In genomic region chr5:139385061-139385889, GRCh38 we compare ENCODE assay signal across 9 cellular contexts. TPM values are rescaled to one million over a fixed set of nuclear protein-coding genes. Genes with fewer than 3 reads are reported as not detected.
DNase-seq lines count a peak whose midpoint lies in the region; ATAC-seq, FAIRE-seq and TF ChIP-seq lines count a peak whose summit lies in the region.
"Had no signal": no experiment of that assay in that cellular context is flagged by ENCODE, and none has a peak within 500 bp of the region (broad histone marks: within the 10 kb centered on the region; RNA-seq: fewer than 3 reads in every experiment).

No MANE protein-coding gene starts in this region.

- no peak overlapping the region for H3K27ac Mint-ChIP-seq in H9

- H2AK5ac ChIP-seq in H9 (ENCODE audit: insufficient read length, low read length): no peak overlapping the region

- H3K14ac ChIP-seq in H9 (ENCODE audit: insufficient read depth, low read length): no peak overlapping the region

- no peak overlapping the region for H2BK120ac ChIP-seq in H9 (ENCODE audit: low read depth, low read length, poor library complexity, severe bottlenecking)

- no peaks in the 10 kb centered on the region for H4K20me1 ChIP-seq in H9 (ENCODE audit: control insufficient read depth, insufficient read depth, insufficient read length)

- H3K79me1 ChIP-seq in H9 (ENCODE audit: insufficient read depth, low read depth, low read length, poor library complexity, severe bottlenecking): no peaks in the 10 kb centered on the region

- H3K36me3 Mint-ChIP-seq in H9 (ENCODE audit: insufficient read depth in 1 of 3, low read depth in 3 of 3): no peaks in the 10 kb centered on the region

- ATAC-seq in left lung (peak; percentile 7), GM18858 (IDR thresholded peaks at IDR 0.05; ENCODE audit: unreplicated experiment) (no peak)

- no peaks in the 10 kb centered on the region for H3K9me3 Mint-ChIP-seq in H9

- no peaks in the 10 kb centered on the region for H3K36me3 ChIP-seq in left lung

- H3K27ac ChIP-seq in H9 (ENCODE audit: insufficient read length, low read depth, low read length) (no peak overlapping the region), left lung (peak overlapping the region; percentile 22 to 67)

- H2BK15ac ChIP-seq in H9 (ENCODE audit: low read depth, low read length): no peak overlapping the region

- no peak overlapping the region for H3K4me2 ChIP-seq in H9 (ENCODE audit: insufficient read depth, insufficient read length, low read length)

- H3K27me3 ChIP-seq in H9 (ENCODE audit: insufficient read depth, low read length): no peaks in the 10 kb centered on the region
- no peaks in the 10 kb centered on the region for H3K27me3 ChIP-seq in left lung

- no peak overlapping the region for H2BK5ac ChIP-seq in H9 (ENCODE audit: insufficient read length, low read length)

- H3K9me3 ChIP-seq in H9 (ENCODE audit: control insufficient read depth, low read depth, low read length): no peaks in the 10 kb centered on the region
- no peaks in the 10 kb centered on the region for H3K9me3 ChIP-seq in left lung

- no peak overlapping the region for H4K91ac ChIP-seq in H9 (ENCODE audit: insufficient read length, low read depth, low read length)

- H3K9ac ChIP-seq in H9 (ENCODE audit: extremely low read depth, insufficient read length, low read length): no peak overlapping the region

- no peak overlapping the region for H2BK12ac ChIP-seq in H9 (ENCODE audit: insufficient read length, low read depth, low read length)

- WGBS in H9 (ENCODE audit: extremely low coverage, insufficient read length, low lambda C conversion rate): no CpG with 5 or more reads among the region's 7 CpGs

- no peak overlapping the region for H3K4ac ChIP-seq in H9 (ENCODE audit: low read depth, low read length)

- H3K4me1 ChIP-seq in H9 (ENCODE audit: insufficient read depth, low read length) (peaks cover 3% of the 10 kb centered on the region; the same call in 1 of the 2 replicates), left lung (peaks cover 0 to 35% of the 10 kb centered on the region in 2 donors)

- TF ChIP-seq CTCF in H9 (conservative IDR thresholded peaks at IDR 0.05) (0 out of 3 replicates have a peak, but pooled peaks have one; percentile 18), WI38 (IDR thresholded peaks at IDR 0.05; ENCODE audit: low read depth, low read length) (no peak), left lung (IDR thresholded peaks at IDR 0.05) (no peak), D721Med (IDR thresholded peaks at IDR 0.05; ENCODE audit: insufficient read depth, missing control alignments) (no peak)

- H3K4me1 Mint-ChIP-seq in H9: peaks cover 17 to 39% of the 10 kb centered on the region in 2 experiments

- DNase-seq in AG20443 (ENCODE audit: low spot score) (peak; percentile 66), H9 (no peak), left lung (no peak), D721Med (ENCODE audit: insufficient read length, low spot score) (no peak), HK-2 (ENCODE audit: unreplicated experiment) (no peak)
- no peak for DNase-seq in activated CD4-positive, CD25-positive, alpha-beta regulatory T cell (lab: John Stamatoyannopoulos, UW)

- no peak for FAIRE-seq in D721Med (lab: Jason Lieb, UNC)
- FAIRE-seq: colon had no signal

- H3T11ph ChIP-seq in H9 (ENCODE audit: low read length): no peak overlapping the region

- no peak overlapping the region for H3K23ac ChIP-seq in H9 (ENCODE audit: insufficient read length, low read depth, low read length)

- H4K5ac ChIP-seq in H9 (ENCODE audit: insufficient read length, low read depth, low read length): no peak overlapping the region

- H2AFZ ChIP-seq in H9 (ENCODE audit: low read length): no peak overlapping the region

- H4K8ac ChIP-seq in H9 (replicated peaks; ENCODE audit: insufficient read length, low read depth, low read length): no peak overlapping the region

- H3K56ac ChIP-seq in H9 (ENCODE audit: insufficient read length, low read depth, low read length): no peak overlapping the region

- no peak overlapping the region for H3K4me3 Mint-ChIP-seq in H9

- intact Hi-C loops in left lung (cut with DNase I): no loop called here

- H3K23me2 ChIP-seq in H9 (ENCODE audit: insufficient read length, low read depth, low read length, poor library complexity, severe bottlenecking): no peaks in the 10 kb centered on the region

- no peaks in the 10 kb centered on the region; the same call in 1 of the 2 replicates for H3K27me3 Mint-ChIP-seq in H9 (ENCODE audit: low read depth)

- H2BK20ac ChIP-seq in H9 (ENCODE audit: low read depth, low read length, poor library complexity, severe bottlenecking): no peak overlapping the region

- no peak overlapping the region for H3K18ac ChIP-seq in H9 (ENCODE audit: insufficient read length, low read depth, low read length)

- no peaks in the 10 kb centered on the region for H3K79me2 ChIP-seq in H9 (ENCODE audit: insufficient read depth, low read length)

- H3K4me3 ChIP-seq in WI38 (ENCODE audit: low read depth, low read length) (peak overlapping the region; percentile 18), left lung (peak overlapping the region in 1 of 2 donors; percentile 32)

RNA-seq across cellular contexts. Expression of gene SLC23A1, which starts 2.2 kb away (rescaled TPM):
- not detected in 2 replicates for total RNA-seq in H9 (2021)
- total RNA-seq in left lung: under 1 TPM in 1 of 2 donors, not detected in 1; 0.84 TPM

RNA-seq across cellular contexts. Expression of gene MZB1, which starts 4.4 kb away (rescaled TPM):
- 0.31 and 0.48 TPM in 2 replicates for total RNA-seq in H9 (2021)
- total RNA-seq in left lung: 10 to 100 TPM in 1 of 2 donors, 1 to 10 TPM in 1; 8.8 to 10.6 TPM

RNA-seq across cellular contexts. Expression of gene PROB1, which starts 9.6 kb away (rescaled TPM):
- total RNA-seq in H9 (2021): 3.3 and 3.4 TPM in 2 replicates
- total RNA-seq in left lung: 1 to 10 TPM; 1.7 to 1.8 TPM

RNA-seq across cellular contexts. Expression of gene SPATA24, which starts 18.6 kb away (rescaled TPM):
- total RNA-seq in H9 (2021) (12.9 and 13.0 TPM in 2 replicates), left lung (1 to 10 TPM; 3.6 to 4.3 TPM)

RNA-seq across cellular contexts. Expression of gene PAIP2, which starts 43.6 kb away (rescaled TPM):
- 121 and 129 TPM in 2 replicates for total RNA-seq in H9 (2021)
- 10 to 100 TPM; 66.8 to 73.9 TPM for total RNA-seq in left lung
